Comparison of ENCODE assay signal across 8 cellular contexts in the genomic region with DNA sequence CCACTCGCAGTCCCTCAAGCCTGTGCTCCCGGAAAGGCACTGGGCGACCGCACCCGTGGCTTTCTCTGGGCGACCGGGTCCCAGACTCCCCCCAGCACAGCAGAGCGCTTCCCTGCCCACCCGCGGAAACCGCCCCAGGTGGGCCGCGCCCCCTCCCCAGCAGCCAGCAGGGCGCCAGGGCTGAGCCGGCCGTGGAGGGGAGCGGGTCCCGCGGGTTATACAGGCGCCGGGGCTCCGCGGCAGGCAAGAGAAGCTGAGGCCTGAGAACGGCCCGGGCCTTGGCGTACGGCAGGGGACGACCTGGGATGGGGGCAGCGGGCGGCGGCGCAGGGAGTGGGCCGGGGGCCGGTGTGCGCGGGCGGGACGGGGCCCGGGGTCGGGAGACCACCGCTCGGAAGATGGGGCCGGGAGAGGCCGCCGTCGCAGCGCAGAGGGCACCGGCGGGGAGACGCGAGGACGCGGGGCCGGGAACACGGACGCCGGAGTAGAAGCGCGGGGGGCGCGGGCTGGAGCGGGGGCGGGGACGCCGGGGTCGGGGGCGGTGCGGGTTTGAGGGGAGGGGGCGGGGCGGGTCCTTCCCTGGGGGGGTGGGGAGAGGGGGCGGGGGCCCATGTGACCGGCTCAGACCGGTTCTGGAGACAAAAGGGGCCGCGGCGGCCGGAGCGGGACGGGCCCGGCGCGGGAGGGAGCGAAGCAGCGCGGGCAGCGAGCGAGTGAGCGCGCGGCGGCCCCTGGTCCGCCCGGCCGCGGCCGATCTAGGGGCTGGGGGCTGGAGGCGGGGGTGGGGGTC. TPM values are rescaled to one million over a fixed set of nuclear protein-coding genes. Genes with fewer than 3 reads are reported as not detected.
DNase-seq lines count a peak whose midpoint lies in the region; ATAC-seq and TF ChIP-seq lines count a peak whose summit lies in the region.

A gene with protein sequence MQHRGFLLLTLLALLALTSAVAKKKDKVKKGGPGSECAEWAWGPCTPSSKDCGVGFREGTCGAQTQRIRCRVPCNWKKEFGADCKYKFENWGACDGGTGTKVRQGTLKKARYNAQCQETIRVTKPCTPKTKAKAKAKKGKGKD (plus strand): TSS at position 624 of the 790 bp plus-strand sequence. CDS start 389 bp downstream, outside the sequence.

- intact Hi-C loops in sigmoid colon (cut with DNase I) = no loop called here

- peak within 1 kb of the TSS; percentile 27 for H2AFZ ChIP-seq in DND-41 (ENCODE audit: low read depth, low read length)
- H2AFZ ChIP-seq in hepatocyte = peak within 1 kb of the TSS; percentile 88

- peaks cover 33% of the 10 kb centered on the region for H3K27me3 ChIP-seq in DND-41 (ENCODE audit: insufficient read depth, low read length, poor library complexity)
- no peaks in the 10 kb centered on the region for H3K27me3 ChIP-seq in hepatocyte
- H3K27me3 ChIP-seq in sigmoid colon = peaks cover 9 to 55% (median 34%) of the 10 kb centered on the region in 3 donors

- no peaks in the 10 kb centered on the region for H3K9me3 ChIP-seq in DND-41 (ENCODE audit: insufficient read depth, low read length, severe bottlenecking)
- H3K9me3 ChIP-seq in hepatocyte (ENCODE audit: low read depth) = no peaks in the 10 kb centered on the region
- H3K9me3 ChIP-seq in sigmoid colon = no peaks in the 10 kb centered on the region

- peaks cover 24% of the 10 kb centered on the region for H3K27me3 Mint-ChIP-seq in activated naive CD8-positive, alpha-beta T cell treated with anti-CD3 and anti-CD28 coated beads, Interleukin-2, amount 50 U/mL, for 24 hours

- WGBS in hepatocyte (ENCODE audit: low lambda C conversion rate, missing lambda C conversion rate) = 1% methylated on average over 39 of the region's 97 CpGs
- WGBS in sigmoid colon, 2 donors = 1% methylated on average over 95 to 97 of the region's 97 CpGs

- TF ChIP-seq CTCF in DND-41 (IDR thresholded peaks at IDR 0.05; ENCODE audit: borderline replicate concordance, extremely low read depth, low read length, poor library complexity, severe bottlenecking) = no peak
- no peak for TF ChIP-seq CTCF in hepatocyte (IDR thresholded peaks at IDR 0.05; ENCODE audit: poor library complexity)
- TF ChIP-seq CTCF in sigmoid colon (IDR thresholded peaks at IDR 0.05) = no peak

- H3K4me3 Mint-ChIP-seq in activated naive CD8-positive, alpha-beta T cell treated with anti-CD3 and anti-CD28 coated beads, Interleukin-2, amount 50 U/mL, for 24 hours = peak within 1 kb of the TSS; percentile 67

- peak within 1 kb of the TSS; percentile 70 for H3K4me2 ChIP-seq in DND-41 (ENCODE audit: insufficient read depth, low read length)
- H3K4me2 ChIP-seq in hepatocyte = peak within 1 kb of the TSS; percentile 96

- no peaks in the 10 kb centered on the region for H3K9me2 ChIP-seq in hepatocyte (replicated peaks; ENCODE audit: insufficient read depth)

- no peak for TF ChIP-seq EP300 in sigmoid colon (IDR thresholded peaks at IDR 0.05)

- TF ChIP-seq POLR2A in sigmoid colon (IDR thresholded peaks at IDR 0.05) = no peak

- H3K36me3 Mint-ChIP-seq in activated naive CD8-positive, alpha-beta T cell treated with anti-CD3 and anti-CD28 coated beads, Interleukin-2, amount 50 U/mL, for 24 hours (ENCODE audit: low read depth) = peaks cover 8% of the 10 kb centered on the region

- H3K4me3 ChIP-seq in DND-41 (ENCODE audit: low read depth in 1 of 2, low read length in 2 of 2) (peak within 1 kb of the TSS; percentile 12 to 48; a peak in 3 of 4 replicates), hepatocyte (peak within 1 kb of the TSS; percentile 70), sigmoid colon (peak within 1 kb of the TSS; percentile 57 to 77 (median 66))

- H3K36me3 ChIP-seq in DND-41 (ENCODE audit: insufficient read depth, low read length) = peaks cover 28% of the 10 kb centered on the region
- H3K36me3 ChIP-seq in hepatocyte (replicated peaks; ENCODE audit: insufficient read depth, low read depth) = no peaks in the 10 kb centered on the region
- peaks cover 0 to 16% (median 3%) of the 10 kb centered on the region in 4 donors for H3K36me3 ChIP-seq in sigmoid colon

- peak within 1 kb of the TSS; percentile 39; the same call in 1 of the 2 replicates for H3K9ac ChIP-seq in DND-41 (ENCODE audit: low read depth, low read length)

- H3K4me1 Mint-ChIP-seq in activated naive CD8-positive, alpha-beta T cell treated with anti-CD3 and anti-CD28 coated beads, Interleukin-2, amount 50 U/mL, for 24 hours = peaks cover 10% of the 10 kb centered on the region

- ATAC-seq in DND-41 (ENCODE audit: insufficient read depth, low read depth) (peak; percentile 46), GM18498 (IDR thresholded peaks at IDR 0.05; ENCODE audit: unreplicated experiment) (no peak), GM21528 (IDR thresholded peaks at IDR 0.05; ENCODE audit: low FRiP score, unreplicated experiment) (no peak), HG03159 (IDR thresholded peaks at IDR 0.05; ENCODE audit: unreplicated experiment) (no peak)
- ATAC-seq in activated naive CD8-positive, alpha-beta T cell treated with anti-CD3 and anti-CD28 coated beads, Interleukin-2, amount 50 U/mL, for 24 hours = peak; percentile 12

- peaks cover 29% of the 10 kb centered on the region for H4K20me1 ChIP-seq in DND-41 (ENCODE audit: insufficient read depth, low read length)
- peaks cover 8% of the 10 kb centered on the region for H4K20me1 ChIP-seq in hepatocyte (ENCODE audit: insufficient read depth, poor library complexity, severe bottlenecking)

- no peak within 1 kb of the TSS for H3K27ac Mint-ChIP-seq in activated naive CD8-positive, alpha-beta T cell treated with anti-CD3 and anti-CD28 coated beads, Interleukin-2, amount 50 U/mL, for 24 hours

- H3K27ac ChIP-seq in DND-41 (ENCODE audit: low read length) (no peak within 1 kb of the TSS), hepatocyte (peak within 1 kb of the TSS; percentile 99), sigmoid colon (peak within 1 kb of the TSS; percentile 66 to 79 (median 74))

- H3K9me3 Mint-ChIP-seq in activated naive CD8-positive, alpha-beta T cell treated with anti-CD3 and anti-CD28 coated beads, Interleukin-2, amount 50 U/mL, for 24 hours = no peaks in the 10 kb centered on the region

- DNase-seq in DND-41 (peak; percentile 39), HuH-7.5 (ENCODE audit: low spot score) (peak; percentile 57), hepatocyte (ENCODE audit: low spot score) (peak; percentile 85), sigmoid colon (peak; percentile 70)
- no peak for DNase-seq in activated naive CD8-positive, alpha-beta T cell treated with anti-CD3 and anti-CD28 coated beads, Interleukin-2, amount 50 U/mL, for 24 hours

- H3K4me1 ChIP-seq in DND-41 (ENCODE audit: insufficient read depth, low read length) (peaks cover 22% of the 10 kb centered on the region), hepatocyte (ENCODE audit: insufficient read depth) (peaks cover 27% of the 10 kb centered on the region), sigmoid colon (peaks cover 0 to 39% (median 32%) of the 10 kb centered on the region in 4 donors)

- no peaks in the 10 kb centered on the region for H3K79me2 ChIP-seq in DND-41 (ENCODE audit: insufficient read depth, low read length)
- H3K79me2 ChIP-seq in hepatocyte = peaks cover 14% of the 10 kb centered on the region

RNA-seq across cellular contexts. Expression of the gene that starts here (rescaled TPM):
- total RNA-seq in hepatocyte = 515 and 562 TPM in 2 replicates
- polyA plus RNA-seq in hepatocyte = 1,225 and 1,549 TPM in 2 replicates
- 10 to 100 TPM; 10.7 to 49.9 (median 33.0) TPM for total RNA-seq in sigmoid colon
- 100 to 1,000 TPM; 101 to 403 (median 169) TPM for polyA plus RNA-seq in sigmoid colon

Comparison
In these comparisons a context has a peak if more than half of its experiments do, and no peak if none do; other contexts are left out.
1. RNA of the gene that starts here (total RNA-seq): 515 to 562 TPM in hepatocyte; 10.7 to 49.9 TPM in sigmoid colon; every median in the first group is over 10 times any median in the second.
2. ATAC-seq: peak in DND-41 (single experiment) and activated naive CD8-positive, alpha-beta T cell treated with anti-CD3 and anti-CD28 coated beads, Interleukin-2, amount 50 U/mL, for 24 hours (single experiment); none in GM18498 (single experiment), GM21528 (single experiment) and HG03159 (single experiment).
3. Peak in every context shown above with its lines, with median percentiles within 50 percentile points of each other: H3K4me3 ChIP-seq.